1 cellular context compared by ENCODE assay signal in genomic region chr7:155590215-155591023, GRCh38.
TF ChIP-seq lines count a peak whose summit lies in the region.

No MANE protein-coding gene starts in this region.

TF ChIP-seq in SK-N-SH, 30 proteins besides CTCF, POLR2A, EP300 and RAD21 (continued from another document):
- no peak for TF ChIP-seq REST (IDR thresholded peaks at IDR 0.05; ENCODE audit: low read depth, low read length)
- TF ChIP-seq MEF2A (IDR thresholded peaks at IDR 0.05; ENCODE audit: borderline replicate concordance, low read depth), result no peak
- no peak for TF ChIP-seq NFIC (IDR thresholded peaks at IDR 0.05; ENCODE audit: borderline replicate concordance)
- TF ChIP-seq MAX (IDR thresholded peaks at IDR 0.05; ENCODE audit: low read depth), result no peak
- TF ChIP-seq EZH2phosphoT487 (IDR thresholded peaks at IDR 0.05; ENCODE audit: borderline replicate concordance, low read depth), result no peak
- TF ChIP-seq USF1 (IDR thresholded peaks at IDR 0.05; ENCODE audit: borderline replicate concordance, low read depth), result no peak
- TF ChIP-seq TEAD4 (IDR thresholded peaks at IDR 0.05; ENCODE audit: borderline replicate concordance, insufficient read depth), result no peak
- TF ChIP-seq ELF1 (IDR thresholded peaks at IDR 0.05), result no peak
- TF ChIP-seq GATA2 (CRISPR knock-in tag; IDR thresholded peaks at IDR 0.05), result no peak
- no peak for TF ChIP-seq FOSL2 (IDR thresholded peaks at IDR 0.05; ENCODE audit: borderline replicate concordance, low read depth)
